18 cellular contexts compared by ENCODE assay signal in genomic region chr5:123819818-123820217, GRCh38.
DNase-seq lines count a peak whose midpoint lies in the region; FAIRE-seq and TF ChIP-seq lines count a peak whose summit lies in the region.
"Had no signal": no experiment of that assay in that cellular context is flagged by ENCODE, and none has a peak within 500 bp of the region (broad histone marks: within the 10 kb centered on the region; RNA-seq: fewer than 3 reads in every experiment).

No MANE protein-coding gene starts in this region.

- 77% methylated on average over 4 of the region's 4 CpGs for WGBS in SK-N-SH (ENCODE audit: low lambda C conversion rate)
- WGBS in smooth muscle cell (ENCODE audit: low lambda C conversion rate) = 37% methylated on average over 4 of the region's 4 CpGs
- 83 to 92% methylated on average over 4 of the region's 4 CpGs for WGBS in esophagus squamous epithelium, 2 donors

- CTCF ChIA-PET in SK-N-SH (lab: Yijun Ruan, JAX) = no interaction called here

- H3K27ac ChIP-seq in SK-N-SH (ENCODE audit: low read depth in 2 of 2, low read length in 1 of 2) (no peak overlapping the region; a peak in 1 of 4 replicates), smooth muscle cell (ENCODE audit: low read depth) (peak overlapping the region; percentile 76), esophagus squamous epithelium (no peak overlapping the region)
- H3K27ac ChIP-seq: Peyer's patch had no signal

- FAIRE-seq in D721Med (lab: Jason Lieb, UNC) = no peak
- FAIRE-seq: GM18507 had no signal

- intact Hi-C loops in esophagus squamous epithelium (cut with DNase I) = no loop called here

- H3K27me3 ChIP-seq in SK-N-SH (ENCODE audit: insufficient read depth) = no peaks in the 10 kb centered on the region
- H3K27me3 ChIP-seq in smooth muscle cell (ENCODE audit: low read depth) = no peaks in the 10 kb centered on the region
- H3K27me3 ChIP-seq in esophagus squamous epithelium = no peaks in the 10 kb centered on the region
- H3K27me3 ChIP-seq: Peyer's patch had no signal

- H3K9me3 ChIP-seq in SK-N-SH (no peaks in the 10 kb centered on the region), smooth muscle cell (replicated peaks; ENCODE audit: low read depth) (no peaks in the 10 kb centered on the region), esophagus squamous epithelium (no peaks in the 10 kb centered on the region)
- H3K9me3 ChIP-seq: Peyer's patch had no signal

- H3F3A ChIP-seq in SK-N-SH (replicated peaks; ENCODE audit: insufficient read depth) (peaks cover under 1% of the 10 kb centered on the region), smooth muscle cell (ENCODE audit: low read depth) (no peaks in the 10 kb centered on the region)

- no peak overlapping the region for H3K9ac ChIP-seq in SK-N-SH
- no peak overlapping the region for H3K9ac ChIP-seq in smooth muscle cell (ENCODE audit: low read depth)

- DNase-seq in GM04503 (ENCODE audit: low read depth) = peak; percentile 50
- no peak for DNase-seq in SK-N-SH
- DNase-seq in fibroblast of pulmonary artery (ENCODE audit: low read depth) = peak; percentile 30
- DNase-seq in smooth muscle cell (lab: John Stamatoyannopoulos, UW; ENCODE audit: unreplicated experiment) = no peak
- no peak for DNase-seq in D721Med (ENCODE audit: insufficient read length, low spot score)
- DNase-seq in retina = no peak
- DNase-seq in esophagus squamous epithelium (lab: John Stamatoyannopoulos, UW) = no peak
- DNase-seq: activated B cell treated with CpG ODN at 0.5 μM for 24 hours; activated naive CD4-positive, alpha-beta T cell treated with anti-CD3 and anti-CD28 coated beads, Interleukin-2, amount 10 ng/mL, durations not matched to agents 7 days and 5 days; caudate nucleus; head of caudate nucleus; MM.1S; NCI-H2029 treated with DMSO at 0.1 percent for 48 hours; NCI-H526; nucleus accumbens; Peyer's patch; T-helper 1 cell had no signal

- H4K20me1 ChIP-seq in SK-N-SH (ENCODE audit: insufficient read depth) (no peaks in the 10 kb centered on the region), smooth muscle cell (ENCODE audit: low read depth) (no peaks in the 10 kb centered on the region)

- H3K4me3 ChIP-seq in SK-N-SH (ENCODE audit: low read depth in 2 of 2, low read length in 1 of 2) (no peak overlapping the region), fibroblast of pulmonary artery (replicated peaks; ENCODE audit: low read depth, low read length) (no peak overlapping the region), smooth muscle cell (no peak overlapping the region), esophagus squamous epithelium (no peak overlapping the region)
- H3K4me3 ChIP-seq: Peyer's patch had no signal

- no peak overlapping the region for H3K4me2 ChIP-seq in SK-N-SH
- peak overlapping the region; percentile 12 for H3K4me2 ChIP-seq in smooth muscle cell

- H3K36me3 ChIP-seq in SK-N-SH (replicated peaks in 1 of 2; ENCODE audit: control insufficient read depth in 1 of 2, insufficient read depth in 2 of 2, low read length in 1 of 2) = no peaks in the 10 kb centered on the region
- no peaks in the 10 kb centered on the region for H3K36me3 ChIP-seq in smooth muscle cell (ENCODE audit: low read depth)
- H3K36me3 ChIP-seq in esophagus squamous epithelium = no peaks in the 10 kb centered on the region
- H3K36me3 ChIP-seq: Peyer's patch had no signal

- no peak for TF ChIP-seq CTCF in SK-N-SH (IDR thresholded peaks at IDR 0.05)
- TF ChIP-seq CTCF in fibroblast of pulmonary artery (IDR thresholded peaks at IDR 0.05; ENCODE audit: low read length, missing control alignments) = no peak
- no peak for TF ChIP-seq CTCF in smooth muscle cell (IDR thresholded peaks at IDR 0.05; ENCODE audit: borderline replicate concordance, insufficient read depth, poor library complexity, severe bottlenecking)
- TF ChIP-seq CTCF in D721Med (IDR thresholded peaks at IDR 0.05; ENCODE audit: insufficient read depth, missing control alignments) = no peak
- TF ChIP-seq CTCF in esophagus squamous epithelium (IDR thresholded peaks at IDR 0.05) = no peak

- H3K79me2 ChIP-seq in SK-N-SH (ENCODE audit: insufficient read depth) (no peaks in the 10 kb centered on the region), smooth muscle cell (ENCODE audit: low read depth) (no peaks in the 10 kb centered on the region)

- POLR2A ChIA-PET in SK-N-SH (lab: Yijun Ruan, JAX) = no interaction called here

- no peak for TF ChIP-seq POLR2A in esophagus squamous epithelium (IDR thresholded peaks at IDR 0.05)

- H3K4me1 ChIP-seq in SK-N-SH (ENCODE audit: control insufficient read depth in 1 of 2, insufficient read depth in 2 of 2, low read depth in 1 of 2, low read length in 1 of 2) = peaks cover 4 to 9% of the 10 kb centered on the region in 2 experiments; a peak in 3 of 4 replicates
- peaks cover 9% of the 10 kb centered on the region for H3K4me1 ChIP-seq in smooth muscle cell (ENCODE audit: low read depth)
- peaks cover 0 to 3% (median 3%) of the 10 kb centered on the region in 3 donors for H3K4me1 ChIP-seq in esophagus squamous epithelium
- H3K4me1 ChIP-seq: Peyer's patch had no signal

- TF ChIP-seq EP300 in SK-N-SH (IDR thresholded peaks at IDR 0.05; ENCODE audit: borderline replicate concordance in 1 of 2, low read depth in 1 of 2, low read length in 1 of 2) = no peak

- TF ChIP-seq RAD21 in SK-N-SH (IDR thresholded peaks at IDR 0.05; ENCODE audit: low read length) = no peak

- H2AFZ ChIP-seq in SK-N-SH (ENCODE audit: low read depth) (no peak overlapping the region), smooth muscle cell (ENCODE audit: low read depth) (no peak overlapping the region)

- H3K9me2 ChIP-seq in SK-N-SH = no peaks in the 10 kb centered on the region

TF ChIP-seq in SK-N-SH, 30 proteins besides CTCF, POLR2A, EP300 and RAD21:
- TF ChIP-seq FOSL2 (IDR thresholded peaks at IDR 0.05; ENCODE audit: borderline replicate concordance, low read depth) = no peak
- TF ChIP-seq TCF12 (IDR thresholded peaks at IDR 0.05) = peak; percentile 4; the same call in 1 of the 2 replicates

Comparison
In these comparisons a context has a peak if more than half of its experiments do, and no peak if none do; other contexts are left out.
1. DNase-seq: peak in GM04503 (single experiment) and fibroblast of pulmonary artery (single experiment); none in SK-N-SH (single experiment), smooth muscle cell (single experiment), D721Med (single experiment), retina (single experiment) and esophagus squamous epithelium (single experiment).